ENCODE assay signal across 21 cellular contexts in the genomic region with DNA sequence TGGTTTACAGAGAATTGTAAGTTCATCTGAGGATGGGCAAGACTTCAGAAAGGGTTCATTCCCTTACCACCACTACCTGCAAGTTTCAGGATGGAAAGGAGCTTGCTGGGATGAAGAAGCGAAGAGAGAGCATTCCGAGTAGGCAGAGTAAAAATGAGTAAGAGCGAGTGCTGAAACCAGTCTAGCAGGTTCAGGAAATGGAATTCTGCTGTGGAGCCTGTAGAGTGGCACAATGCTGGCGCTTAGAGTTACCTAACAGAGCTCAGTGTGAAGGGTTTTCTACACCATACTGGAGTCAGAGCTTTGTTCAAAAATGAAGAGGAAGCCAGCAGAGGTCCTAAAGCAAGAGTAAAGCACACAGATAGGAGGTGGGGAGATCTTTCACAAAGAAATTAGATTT.
A peak's percentile ranks its signal among the peaks of the same experiment; 100 is the strongest.
DNase-seq lines count a peak whose midpoint lies in the region; ATAC-seq and TF ChIP-seq lines count a peak whose summit lies in the region.
"Had no signal": no experiment of that assay in that cellular context is flagged by ENCODE, and none has a peak within 500 bp of the region (broad histone marks: within the 10 kb centered on the region; RNA-seq: fewer than 3 reads in every experiment).

No MANE protein-coding gene starts in this region.

- no peak overlapping the region for H3K4me3 ChIP-seq in RWPE2 (ENCODE audit: severe bottlenecking)
- no peak overlapping the region for H3K4me3 ChIP-seq in upper lobe of left lung
- H3K4me3 ChIP-seq: esophagus muscularis mucosa, MG63, neural progenitor cell, tibial artery had no signal

- H3K27me3 ChIP-seq in RWPE2 (ENCODE audit: insufficient read depth, poor library complexity, severe bottlenecking) (no peaks in the 10 kb centered on the region), upper lobe of left lung (no peaks in the 10 kb centered on the region)
- H3K27me3 ChIP-seq: esophagus muscularis mucosa, MG63, neural progenitor cell, tibial artery had no signal

- TF ChIP-seq POLR2A in upper lobe of left lung (IDR thresholded peaks at IDR 0.05) = no peak

- WGBS in upper lobe of left lung, 2 donors = 69% methylated on average over 4 of the region's 4 CpGs

- no peak overlapping the region for H3K4me3 Mint-ChIP-seq in stimulated activated naive CD8-positive, alpha-beta T cell treated with anti-CD3 and anti-CD28 coated beads, Interleukin-15, amount 100 ng/mL, for 72 hours
- no peak overlapping the region for H3K4me3 Mint-ChIP-seq in immature natural killer cell
- H3K4me3 Mint-ChIP-seq: activated naive CD8-positive, alpha-beta T cell treated with anti-CD3 and anti-CD28 coated beads, Interleukin-2, amount 50 U/mL, for 24 hours; activated T-helper 17 cell treated with anti-CD3 and anti-CD28 coated beads, Interleukin-2, amount 50 U/mL, for 72 hours; neural progenitor cell; stimulated activated memory B cell treated with anti-CD40 and anti-IgM and Interleukin-4, amounts not matched to agents 10 μg/mL and 1 μg/mL and 100 μg/mL, for 72 hours; T-helper 2 cell treated with Interferon-gamma antibody and Interleukin-4, amounts not matched to agents 5 μg/mL and 100 μg/mL, for 36 hours had no signal

- H3K4me1 Mint-ChIP-seq in stimulated activated naive CD8-positive, alpha-beta T cell treated with anti-CD3 and anti-CD28 coated beads, Interleukin-15, amount 100 ng/mL, for 72 hours = no peaks in the 10 kb centered on the region
- H3K4me1 Mint-ChIP-seq in immature natural killer cell = no peaks in the 10 kb centered on the region
- H3K4me1 Mint-ChIP-seq: activated naive CD8-positive, alpha-beta T cell treated with anti-CD3 and anti-CD28 coated beads, Interleukin-2, amount 50 U/mL, for 24 hours; activated T-helper 17 cell treated with anti-CD3 and anti-CD28 coated beads, Interleukin-2, amount 50 U/mL, for 72 hours; neural progenitor cell; stimulated activated memory B cell treated with anti-CD40 and anti-IgM and Interleukin-4, amounts not matched to agents 10 μg/mL and 1 μg/mL and 100 μg/mL, for 72 hours had no signal

- peaks cover 2% of the 10 kb centered on the region for H3K9me3 ChIP-seq in RWPE2 (ENCODE audit: severe bottlenecking)
- H3K9me3 ChIP-seq in upper lobe of left lung = no peaks in the 10 kb centered on the region
- H3K9me3 ChIP-seq: esophagus muscularis mucosa, MG63, tibial artery had no signal

- H3K27ac Mint-ChIP-seq in stimulated activated naive CD8-positive, alpha-beta T cell treated with anti-CD3 and anti-CD28 coated beads, Interleukin-15, amount 100 ng/mL, for 72 hours = no peak overlapping the region
- H3K27ac Mint-ChIP-seq in immature natural killer cell = no peak overlapping the region
- H3K27ac Mint-ChIP-seq: activated naive CD8-positive, alpha-beta T cell treated with anti-CD3 and anti-CD28 coated beads, Interleukin-2, amount 50 U/mL, for 24 hours; activated T-helper 17 cell treated with anti-CD3 and anti-CD28 coated beads, Interleukin-2, amount 50 U/mL, for 72 hours; neural progenitor cell; stimulated activated memory B cell treated with anti-CD40 and anti-IgM and Interleukin-4, amounts not matched to agents 10 μg/mL and 1 μg/mL and 100 μg/mL, for 72 hours; T-helper 2 cell treated with Interferon-gamma antibody and Interleukin-4, amounts not matched to agents 5 μg/mL and 100 μg/mL, for 36 hours had no signal

- no peak for TF ChIP-seq EP300 in upper lobe of left lung (IDR thresholded peaks at IDR 0.05)

- H3K27me3 Mint-ChIP-seq in stimulated activated naive CD8-positive, alpha-beta T cell treated with anti-CD3 and anti-CD28 coated beads, Interleukin-15, amount 100 ng/mL, for 72 hours = no peaks in the 10 kb centered on the region
- H3K27me3 Mint-ChIP-seq in immature natural killer cell (ENCODE audit: low read depth in 3 of 3) = peaks cover 0 to 3% (median 0%) of the 10 kb centered on the region in 3 donors
- H3K27me3 Mint-ChIP-seq: activated naive CD8-positive, alpha-beta T cell treated with anti-CD3 and anti-CD28 coated beads, Interleukin-2, amount 50 U/mL, for 24 hours; activated T-helper 17 cell treated with anti-CD3 and anti-CD28 coated beads, Interleukin-2, amount 50 U/mL, for 72 hours; stimulated activated memory B cell treated with anti-CD40 and anti-IgM and Interleukin-4, amounts not matched to agents 10 μg/mL and 1 μg/mL and 100 μg/mL, for 72 hours had no signal

- H3K9me3 Mint-ChIP-seq in stimulated activated naive CD8-positive, alpha-beta T cell treated with anti-CD3 and anti-CD28 coated beads, Interleukin-15, amount 100 ng/mL, for 72 hours = peaks cover 0 to 12% of the 10 kb centered on the region in 2 donors
- H3K9me3 Mint-ChIP-seq in immature natural killer cell = peaks cover 0 to 8% (median 3%) of the 10 kb centered on the region in 6 donors

- no peak overlapping the region for H3K27ac ChIP-seq in RWPE2 (ENCODE audit: poor library complexity, severe bottlenecking)
- H3K27ac ChIP-seq in upper lobe of left lung = peak overlapping the region in 1 of 4 donors; percentile 37
- H3K27ac ChIP-seq: C4-2B, neural progenitor cell, tibial artery had no signal

- no peaks in the 10 kb centered on the region for H3K36me3 Mint-ChIP-seq in immature natural killer cell
- H3K36me3 Mint-ChIP-seq: neural progenitor cell; stimulated activated memory B cell treated with anti-CD40 and anti-IgM and Interleukin-4, amounts not matched to agents 10 μg/mL and 1 μg/mL and 100 μg/mL, for 72 hours had no signal

- no peak for TF ChIP-seq CTCF in RWPE2 (IDR thresholded peaks at IDR 0.05; ENCODE audit: poor library complexity, severe bottlenecking)
- TF ChIP-seq CTCF in upper lobe of left lung (IDR thresholded peaks at IDR 0.05) = no peak

- ATAC-seq in RWPE2 (ENCODE audit: low read depth) (peak; percentile 69; the same call in 2 of the 3 replicates), upper lobe of left lung (ENCODE audit: low FRiP score in 2 of 2) (peak; percentile 36 to 62)
- ATAC-seq in stimulated activated naive CD8-positive, alpha-beta T cell treated with anti-CD3 and anti-CD28 coated beads, Interleukin-15, amount 100 ng/mL, for 72 hours = no peak
- ATAC-seq: activated naive CD8-positive, alpha-beta T cell treated with anti-CD3 and anti-CD28 coated beads, Interleukin-2, amount 50 U/mL, for 24 hours; activated T-helper 17 cell treated with anti-CD3 and anti-CD28 coated beads, Interleukin-2, amount 50 U/mL, for 72 hours; stimulated activated memory B cell treated with anti-CD40 and anti-IgM and Interleukin-4, amounts not matched to agents 10 μg/mL and 1 μg/mL and 100 μg/mL, for 72 hours had no signal

- DNase-seq in NCI-H748 (lab: John Stamatoyannopoulos, UW; ENCODE audit: unreplicated experiment) (peak; percentile 25), NCI-H748 treated with DMSO at 0.1 percent for 48 hours (lab: John Stamatoyannopoulos, UW) (no peak), RWPE2 (ENCODE audit: low spot score) (no peak), iPS-NIHi7 (ENCODE audit: extremely low spot score) (peak; percentile 17), upper lobe of left lung (peak in 1 of 2 donors; percentile 44), LoVo (ENCODE audit: low spot score) (no peak), immature natural killer cell (no peak)
- no peak for DNase-seq in stimulated activated naive CD8-positive, alpha-beta T cell treated with anti-CD3 and anti-CD28 coated beads, Interleukin-15, amount 100 ng/mL, for 72 hours
- DNase-seq: activated CD4-positive, alpha-beta T cell treated with anti-CD3 and anti-CD28 coated beads for 1 hour; activated naive CD8-positive, alpha-beta T cell treated with anti-CD3 and anti-CD28 coated beads, Interleukin-2, amount 50 U/mL, for 24 hours; MG63; NCI-H187 treated with DMSO at 0.1 percent for 48 hours; NCI-H524 treated with DMSO at 0.1 percent for 48 hours; stimulated activated CD4-positive, alpha-beta T cell treated with anti-CD3 and anti-CD28 coated beads, Interleukin-12 subunit alpha, Interleukin-12 subunit beta, amount 100 ng/mL, for 4 hours; tibial artery had no signal

- no peaks in the 10 kb centered on the region for H3K4me1 ChIP-seq in RWPE2 (ENCODE audit: insufficient read depth, poor library complexity, severe bottlenecking)
- peaks cover 0 to 7% (median 2%) of the 10 kb centered on the region in 4 donors for H3K4me1 ChIP-seq in upper lobe of left lung
- H3K4me1 ChIP-seq: neural progenitor cell, tibial artery had no signal

- no peaks in the 10 kb centered on the region for H3K36me3 ChIP-seq in RWPE2 (ENCODE audit: low read depth)
- no peaks in the 10 kb centered on the region for H3K36me3 ChIP-seq in upper lobe of left lung
- H3K36me3 ChIP-seq: esophagus muscularis mucosa, MG63, neural progenitor cell, tibial artery had no signal

Comparison
In these comparisons a context has a peak if more than half of its experiments do, and no peak if none do; other contexts are left out.
1. DNase-seq: peak in NCI-H748 (single experiment) and iPS-NIHi7 (single experiment); none in NCI-H748 treated with DMSO at 0.1 percent for 48 hours (single experiment), RWPE2 (single experiment), stimulated activated naive CD8-positive, alpha-beta T cell treated with anti-CD3 and anti-CD28 coated beads, Interleukin-15, amount 100 ng/mL, for 72 hours (0 of 2), LoVo (single experiment) and immature natural killer cell (0 of 3).